ENCODE assay signal across 17 cellular contexts in the genomic region with DNA sequence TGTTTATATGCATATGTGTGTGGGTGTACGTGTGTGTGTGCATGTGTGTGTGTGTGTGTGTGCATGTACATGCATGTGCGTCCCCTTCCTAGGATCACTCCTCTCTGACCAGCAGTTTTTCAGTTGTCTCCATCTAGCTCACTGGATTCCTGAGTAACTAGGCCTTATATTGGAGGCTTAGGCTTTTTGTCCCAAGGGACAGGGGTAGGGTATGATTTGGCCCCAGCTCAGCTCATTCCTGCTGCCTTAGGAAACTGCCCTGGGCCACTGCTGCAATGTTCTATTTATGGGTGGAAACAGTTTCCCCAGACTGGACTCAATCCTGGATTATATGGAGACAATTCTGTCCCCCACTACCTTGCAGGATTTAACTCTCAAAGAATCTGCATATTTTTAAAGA.
"Had no signal": no experiment of that assay in that cellular context is flagged by ENCODE, and none has a peak within 500 bp of the region (broad histone marks: within the 10 kb centered on the region; RNA-seq: fewer than 3 reads in every experiment).

No MANE protein-coding gene starts in this region.

- H3K36me3 ChIP-seq: breast epithelium, right lobe of liver, upper lobe of right lung had no signal

- H3K4me3 ChIP-seq: breast epithelium, lung, right lobe of liver, upper lobe of right lung had no signal

- H3K27me3 ChIP-seq: breast epithelium, right lobe of liver, upper lobe of right lung had no signal

- ATAC-seq: activated naive CD4-positive, alpha-beta T cell treated with anti-CD3 and anti-CD28 coated beads, Interleukin-2, amount 50 U/mL, for 72 hours; naive thymus-derived CD8-positive, alpha-beta T cell; right lobe of liver; stimulated activated naive B cell treated with anti-CD40 and anti-IgM and Interleukin-4, amounts not matched to agents 10 μg/mL and 1 μg/mL and 100 μg/mL, for 72 hours; upper lobe of right lung had no signal

- H3K9me3 ChIP-seq: right lobe of liver, upper lobe of right lung had no signal

- H3K4me3 Mint-ChIP-seq: activated T-cell treated with anti-CD3 and anti-CD28 coated beads, Interleukin-2, amount 50 U/mL, for 24 hours; immature natural killer cell; naive thymus-derived CD8-positive, alpha-beta T cell; stimulated activated naive B cell treated with anti-CD40 and anti-IgM and Interleukin-4, amounts not matched to agents 10 μg/mL and 1 μg/mL and 100 μg/mL, for 72 hours had no signal

- DNase-seq: activated CD4-positive, alpha-beta T cell treated with anti-CD3 and anti-CD28 coated beads, Interleukin-2, amount 50 U/mL, for 1 hour; activated effector memory CD4-positive, alpha-beta T cell treated with anti-CD3 and anti-CD28 coated beads, Interleukin-2, amount 50 U/mL, for 16 hours; activated T-cell treated with anti-CD3 and anti-CD28 coated beads, Interleukin-2, amount 50 U/mL, for 24 hours; amygdala; cortex of kidney; effector memory CD4-positive, alpha-beta T cell; immature natural killer cell; naive thymus-derived CD8-positive, alpha-beta T cell; right lobe of liver; stimulated activated CD4-positive, alpha-beta T cell treated with anti-CD3 and anti-CD28 coated beads, Interleukin-2, amount 100 ng/mL, for 24 hours; stimulated activated naive B cell treated with anti-CD40 and anti-IgM and Interleukin-4, amounts not matched to agents 10 μg/mL and 1 μg/mL and 100 μg/mL, for 72 hours; T-helper 2 cell had no signal

- H3K27ac Mint-ChIP-seq: activated naive CD4-positive, alpha-beta T cell treated with anti-CD3 and anti-CD28 coated beads, Interleukin-2, amount 50 U/mL, for 72 hours; activated T-cell treated with anti-CD3 and anti-CD28 coated beads, Interleukin-2, amount 50 U/mL, for 24 hours; immature natural killer cell; progenitor cell of endocrine pancreas; stimulated activated naive B cell treated with anti-CD40 and anti-IgM and Interleukin-4, amounts not matched to agents 10 μg/mL and 1 μg/mL and 100 μg/mL, for 72 hours had no signal

- H3K4me1 ChIP-seq: breast epithelium, right lobe of liver, upper lobe of right lung had no signal

- H3K36me3 Mint-ChIP-seq: immature natural killer cell had no signal

- H3K27ac ChIP-seq: breast epithelium, right lobe of liver, upper lobe of right lung had no signal
